1 cellular context compared by ENCODE assay signal in genomic region chr12:14919455-14919854, GRCh38.
TF ChIP-seq lines count a peak whose summit lies in the region.

No MANE protein-coding gene starts in this region.

TF ChIP-seq in WTC11, 78 proteins besides CTCF, POLR2A, EP300 and RAD21:
- TF ChIP-seq PRDM15 (CRISPR knock-in tag; IDR thresholded peaks at IDR 0.05), result no peak
- no peak for TF ChIP-seq E2F1 (CRISPR knock-in tag; IDR thresholded peaks at IDR 0.05)
- TF ChIP-seq MXD4 (CRISPR knock-in tag; IDR thresholded peaks at IDR 0.05; ENCODE audit: borderline replicate concordance), result no peak
- TF ChIP-seq SMAD3 (CRISPR knock-in tag; IDR thresholded peaks at IDR 0.05; ENCODE audit: borderline replicate concordance), result no peak
- no peak for TF ChIP-seq ATF6 (CRISPR knock-in tag; IDR thresholded peaks at IDR 0.05)
- TF ChIP-seq ATF1 (CRISPR knock-in tag; IDR thresholded peaks at IDR 0.05), result no peak
- TF ChIP-seq SMAD4 (CRISPR knock-in tag; IDR thresholded peaks at IDR 0.05), result no peak
- no peak for TF ChIP-seq TCF7 (CRISPR knock-in tag; IDR thresholded peaks at IDR 0.05; ENCODE audit: low read depth)
- no peak for TF ChIP-seq JUN (CRISPR knock-in tag; IDR thresholded peaks at IDR 0.05)
- no peak for TF ChIP-seq ZNF532 (CRISPR knock-in tag; IDR thresholded peaks at IDR 0.05; ENCODE audit: borderline replicate concordance)
- TF ChIP-seq MYBL2 (CRISPR knock-in tag; IDR thresholded peaks at IDR 0.05), result no peak
- TF ChIP-seq AR (CRISPR knock-in tag; IDR thresholded peaks at IDR 0.05), result no peak
- no peak for TF ChIP-seq ZNF425 (CRISPR knock-in tag; conservative IDR thresholded peaks at IDR 0.05)
- TF ChIP-seq TP53 (CRISPR knock-in tag; IDR thresholded peaks at IDR 0.05), result no peak
- TF ChIP-seq ZNF512 (CRISPR knock-in tag; IDR thresholded peaks at IDR 0.05; ENCODE audit: borderline replicate concordance), result no peak
